18 cellular contexts compared by ENCODE assay signal in genomic region chr5:165795073-165795472, GRCh38.
"Had no signal": no experiment of that assay in that cellular context is flagged by ENCODE, and none has a peak within 500 bp of the region (broad histone marks: within the 10 kb centered on the region; RNA-seq: fewer than 3 reads in every experiment).

No MANE protein-coding gene starts in this region.

- H3K4me3 ChIP-seq: coronary artery, dorsolateral prefrontal cortex, esophagus muscularis mucosa, gastroesophageal sphincter, heart left ventricle, hepatocyte, left lung, lower lobe of right lung, mucosa of descending colon had no signal

- H3K4me3 Mint-ChIP-seq: mesothelial cell of epicardium had no signal

- H3K27ac ChIP-seq: coronary artery, dorsolateral prefrontal cortex, esophagus muscularis mucosa, foreskin keratinocyte, gastroesophageal sphincter, heart left ventricle, hepatocyte, left lung, lower lobe of right lung had no signal

- DNase-seq: dermis blood vessel endothelial cell; dorsolateral prefrontal cortex; effector CD4-positive, alpha-beta T cell; effector memory CD4-positive, alpha-beta T cell; foreskin keratinocyte; heart left ventricle; hypothalamus; left cardiac atrium; left lung; left ventricle myocardium superior; lower lobe of right lung; mesenchymal stem cell; mucosa of descending colon had no signal

- H3K9me3 ChIP-seq: esophagus muscularis mucosa, gastroesophageal sphincter, lower lobe of right lung had no signal

- H3K27me3 ChIP-seq: dorsolateral prefrontal cortex, esophagus muscularis mucosa, foreskin keratinocyte, gastroesophageal sphincter, heart left ventricle, hepatocyte, left lung had no signal

- H3K27ac Mint-ChIP-seq: mesothelial cell of epicardium had no signal

- H3K4me1 Mint-ChIP-seq: mesothelial cell of epicardium had no signal

- H3K36me3 ChIP-seq: esophagus muscularis mucosa, gastroesophageal sphincter, heart left ventricle, left lung, lower lobe of right lung had no signal

- H3K79me2 ChIP-seq: hepatocyte had no signal

- H3K4me2 ChIP-seq: hepatocyte had no signal

- H2AFZ ChIP-seq: hepatocyte had no signal

- ATAC-seq: foreskin keratinocyte, gastroesophageal sphincter, heart left ventricle, left cardiac atrium, left lung, left ventricle myocardium superior, lower lobe of right lung, mucosa of descending colon had no signal

- H3K4me1 ChIP-seq: esophagus muscularis mucosa, foreskin keratinocyte, gastroesophageal sphincter, heart left ventricle, left lung, lower lobe of right lung had no signal
